ENCODE assay signal across 21 cellular contexts in genomic region chr13:20424559-20424852, GRCh38.
"Had no signal": no experiment of that assay in that cellular context is flagged by ENCODE, and none has a peak within 500 bp of the region (broad histone marks: within the 10 kb centered on the region; RNA-seq: fewer than 3 reads in every experiment).

No MANE protein-coding gene starts in this region.

- H3K9me3 ChIP-seq: esophagus squamous epithelium, gastrocnemius medialis, left ventricle myocardium inferior, prostate gland, spleen, thoracic aorta had no signal

- DNase-seq: activated CD4-positive, alpha-beta memory T cell treated with anti-CD3 and anti-CD28 coated beads, Interleukin-2, amount 10 ng/mL, durations not matched to agents 7 days and 5 days; activated CD4-positive, alpha-beta T cell treated with anti-CD3 and anti-CD28 coated beads, Interleukin-2, amount 10 ng/mL, durations not matched to agents 24 days and 14 days; activated gamma-delta T cell treated with Interleukin-2 at 50 U/mL for 16 hours; amniotic stem cell; cortex of kidney; endodermal cell; esophagus squamous epithelium; gastrocnemius medialis; hypothalamus; left ventricle myocardium inferior; occipital lobe; spleen; stimulated activated CD4-positive, alpha-beta T cell treated with anti-CD3 and anti-CD28 coated beads, Interleukin-4, amount 100 ng/mL, for 1 hour; stimulated activated naive CD4-positive, alpha-beta T cell had no signal

- H3K9me3 Mint-ChIP-seq: activated CD4-positive, alpha-beta memory T cell treated with anti-CD3 and anti-CD28 coated beads, Interleukin-2, amount 10 ng/mL, durations not matched to agents 7 days and 5 days; endodermal cell; natural killer cell treated with Interleukin-12 subunit alpha and Interleukin-12 subunit beta and Interleukin-15 and Interleukin-18, amount 100 ng/mL, for 72 hours had no signal

- H3K27me3 Mint-ChIP-seq: activated CD4-positive, alpha-beta memory T cell treated with anti-CD3 and anti-CD28 coated beads, Interleukin-2, amount 10 ng/mL, durations not matched to agents 7 days and 5 days; activated naive CD8-positive, alpha-beta T cell had no signal

- H3K27ac ChIP-seq: cardiac muscle cell, gastrocnemius medialis, left ventricle myocardium inferior, prostate gland, spleen, thoracic aorta, VCaP had no signal

- ATAC-seq: activated CD4-positive, CD25-positive, alpha-beta regulatory T cell treated with anti-CD3 and anti-CD28 coated beads, Interleukin-2, amount 50 U/mL, for 24 hours; gastrocnemius medialis; natural killer cell treated with Interleukin-12 subunit alpha and Interleukin-12 subunit beta and Interleukin-15 and Interleukin-18, amount 100 ng/mL, for 72 hours had no signal

- H3K4me1 ChIP-seq: gastrocnemius medialis, prostate gland had no signal

- H3K4me3 Mint-ChIP-seq: activated CD4-positive, alpha-beta memory T cell treated with anti-CD3 and anti-CD28 coated beads, Interleukin-2, amount 10 ng/mL, durations not matched to agents 7 days and 5 days; activated CD4-positive, alpha-beta T cell treated with anti-CD3 and anti-CD28 coated beads, Interleukin-2, amount 10 ng/mL, durations not matched to agents 24 days and 14 days; activated naive CD8-positive, alpha-beta T cell; endodermal cell; natural killer cell treated with Interleukin-12 subunit alpha and Interleukin-12 subunit beta and Interleukin-15 and Interleukin-18, amount 100 ng/mL, for 72 hours had no signal

- H3K4me3 ChIP-seq: cardiac muscle cell, esophagus squamous epithelium, gastrocnemius medialis, left ventricle myocardium inferior, prostate gland, spleen, thoracic aorta had no signal

- H3K36me3 ChIP-seq: cardiac muscle cell, prostate gland had no signal

- H3K4me1 Mint-ChIP-seq: endodermal cell had no signal

- H3K27ac Mint-ChIP-seq: activated CD4-positive, alpha-beta memory T cell treated with anti-CD3 and anti-CD28 coated beads, Interleukin-2, amount 10 ng/mL, durations not matched to agents 7 days and 5 days; activated naive CD8-positive, alpha-beta T cell; endodermal cell had no signal

- H3K27me3 ChIP-seq: cardiac muscle cell, esophagus squamous epithelium, gastrocnemius medialis, spleen had no signal
